ENCODE assay signal across 14 cellular contexts in the genomic region with DNA sequence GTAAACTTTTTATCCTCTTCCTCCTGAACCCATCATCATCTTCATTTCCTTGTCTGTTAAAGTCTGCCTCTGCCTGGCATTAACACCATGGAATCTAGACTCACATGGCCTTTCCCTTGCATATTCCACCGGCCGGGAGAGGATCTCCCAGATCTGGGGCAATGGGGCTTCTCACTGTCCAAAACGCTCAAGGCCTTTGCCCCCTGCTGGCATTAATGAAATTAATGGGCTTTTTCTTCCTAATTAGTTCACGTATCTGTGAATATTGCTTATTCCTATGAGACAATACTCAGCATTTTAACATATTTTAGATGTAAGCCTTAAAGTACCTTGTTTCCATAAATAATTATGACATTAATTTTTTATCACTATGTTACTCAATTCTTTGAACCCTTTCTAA. TPM values are rescaled to one million over a fixed set of nuclear protein-coding genes. Genes with fewer than 3 reads are reported as not detected.
DNase-seq lines count a peak whose midpoint lies in the region; ATAC-seq and TF ChIP-seq lines count a peak whose summit lies in the region.
"Had no signal": no experiment of that assay in that cellular context is flagged by ENCODE, and none has a peak within 500 bp of the region (broad histone marks: within the 10 kb centered on the region; RNA-seq: fewer than 3 reads in every experiment).

No MANE protein-coding gene starts in this region.

- H4K20me1 ChIP-seq in Loucy (ENCODE audit: insufficient read depth, low read length, poor library complexity, severe bottlenecking) = no peaks in the 10 kb centered on the region

- no peaks in the 10 kb centered on the region for H3K9me2 ChIP-seq in Loucy (replicated peaks; ENCODE audit: low read depth, low read length)

- H2AFZ ChIP-seq in Loucy (ENCODE audit: low read length) = no peak overlapping the region

- no peaks in the 10 kb centered on the region for H3K79me2 ChIP-seq in Loucy (ENCODE audit: insufficient read depth, low read length)

- DNase-seq in DMS53 (lab: John Stamatoyannopoulos, UW) (peak; percentile 30), DMS53 treated with DMSO at 0.1 percent for 48 hours (lab: John Stamatoyannopoulos, UW; ENCODE audit: unreplicated experiment) (no peak), osteocyte (ENCODE audit: extremely low spot score, unreplicated experiment) (no peak), medulla oblongata (ENCODE audit: extremely low spot score) (no peak), BE2C (no peak), HCEC 1CT (no peak)
- DNase-seq in central memory CD8-positive, alpha-beta T cell (ENCODE audit: low spot score in 2 of 2) = no peak
- DNase-seq: DMS153, left cardiac atrium, NCI-H1694 treated with DMSO at 0.1 percent for 48 hours, small intestine had no signal

- H3K4me1 ChIP-seq in Loucy (ENCODE audit: insufficient read depth, low read length, poor library complexity, severe bottlenecking) = no peaks in the 10 kb centered on the region
- no peaks in the 10 kb centered on the region for H3K4me1 ChIP-seq in BE2C

- no peak overlapping the region for H3K9ac ChIP-seq in Loucy (ENCODE audit: low read depth, low read length, poor library complexity, severe bottlenecking)

- no peaks in the 10 kb centered on the region for H3K36me3 ChIP-seq in Loucy (ENCODE audit: insufficient read depth, low read length)
- H3K36me3 ChIP-seq in BE2C = no peaks in the 10 kb centered on the region

- H3K9me3 Mint-ChIP-seq in central memory CD8-positive, alpha-beta T cell = no peaks in the 10 kb centered on the region
- no peaks in the 10 kb centered on the region for H3K9me3 Mint-ChIP-seq in osteocyte (ENCODE audit: unreplicated experiment)
- H3K9me3 Mint-ChIP-seq: IgD-negative memory B cell had no signal

- peak overlapping the region; percentile 79 for H3K4me3 Mint-ChIP-seq in central memory CD8-positive, alpha-beta T cell
- peak overlapping the region; percentile 51 for H3K4me3 Mint-ChIP-seq in osteocyte (ENCODE audit: unreplicated experiment)

- no peak for ATAC-seq in central memory CD8-positive, alpha-beta T cell (replicated peaks; ENCODE audit: extremely low read depth, poor library complexity, severe bottlenecking)
- ATAC-seq: left cardiac atrium had no signal

- H3K27me3 Mint-ChIP-seq in central memory CD8-positive, alpha-beta T cell = peaks cover 36% of the 10 kb centered on the region
- H3K27me3 Mint-ChIP-seq in osteocyte (ENCODE audit: unreplicated experiment) = no peaks in the 10 kb centered on the region

- H3K27me3 ChIP-seq in Loucy (ENCODE audit: insufficient read depth, low read length, poor library complexity, severe bottlenecking) (no peaks in the 10 kb centered on the region), BE2C (peaks cover 15% of the 10 kb centered on the region)
- H3K27me3 ChIP-seq: SJSA1 had no signal

- peaks cover 13% of the 10 kb centered on the region for H3K4me1 Mint-ChIP-seq in central memory CD8-positive, alpha-beta T cell
- H3K4me1 Mint-ChIP-seq in osteocyte (ENCODE audit: unreplicated experiment) = peaks cover 28% of the 10 kb centered on the region

- H3K9me3 ChIP-seq in Loucy (ENCODE audit: insufficient read depth, low read depth, low read length) = no peaks in the 10 kb centered on the region
- no peaks in the 10 kb centered on the region for H3K9me3 ChIP-seq in BE2C
- H3K9me3 ChIP-seq: SJSA1 had no signal

- H3F3A ChIP-seq in Loucy (ENCODE audit: low read depth) = no peaks in the 10 kb centered on the region

- no peak overlapping the region for H3K4me2 ChIP-seq in Loucy (ENCODE audit: low read depth, low read length, poor library complexity, severe bottlenecking)

- TF ChIP-seq CTCF in Loucy (conservative IDR thresholded peaks at IDR 0.05; ENCODE audit: low read length) (0 out of 2 replicates have a peak, but pooled peaks have one; percentile 11), osteocyte (IDR thresholded peaks at IDR 0.05) (no peak), BE2C (IDR thresholded peaks at IDR 0.05; ENCODE audit: low read depth, low read length) (no peak)

- H3K4me3 ChIP-seq in Loucy (ENCODE audit: low read length, poor library complexity, severe bottlenecking) (no peak overlapping the region), BE2C (ENCODE audit: low read depth, low read length) (no peak overlapping the region)

- H3K36me3 Mint-ChIP-seq in central memory CD8-positive, alpha-beta T cell (ENCODE audit: insufficient read depth) = peaks cover 3% of the 10 kb centered on the region
- H3K36me3 Mint-ChIP-seq in osteocyte (ENCODE audit: unreplicated experiment) = peaks cover 3% of the 10 kb centered on the region
- H3K36me3 Mint-ChIP-seq: IgD-negative memory B cell had no signal

- no peak overlapping the region for H3K27ac Mint-ChIP-seq in central memory CD8-positive, alpha-beta T cell (ENCODE audit: low read depth)
- H3K27ac Mint-ChIP-seq in osteocyte (ENCODE audit: unreplicated experiment) = no peak overlapping the region
- H3K27ac Mint-ChIP-seq: IgD-negative memory B cell had no signal

RNA-seq across cellular contexts. Expression of gene CAPRIN2, which starts 42.9 kb away (rescaled TPM):
- total RNA-seq in osteocyte = 31.2 and 35.8 TPM in 2 replicates
- polyA plus RNA-seq in BE2C (2012; ENCODE audit: insufficient read depth, insufficient read length, low read depth) = 8.9 TPM
